Comparison of ENCODE assay signal across 2 cellular contexts in the genomic region with DNA sequence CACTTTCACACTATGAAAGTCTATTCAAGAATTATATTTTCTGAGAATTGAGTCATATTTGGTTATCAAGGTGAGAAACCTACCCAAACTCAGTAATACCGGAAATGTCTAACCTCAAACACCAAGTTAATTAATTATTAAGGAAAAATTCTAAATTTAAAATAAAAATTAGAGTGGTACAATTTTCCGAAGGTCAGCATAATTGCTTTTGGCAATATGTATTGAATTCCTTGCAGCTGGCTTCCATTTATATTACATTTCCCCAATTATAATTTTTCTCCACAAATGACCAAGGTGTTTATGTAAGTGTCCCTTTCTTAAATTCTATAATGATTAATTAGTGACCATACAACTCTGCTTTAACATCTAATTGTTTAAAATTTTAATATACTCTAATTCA.
A peak's percentile ranks its signal among the peaks of the same experiment; 100 is the strongest.
TF ChIP-seq lines count a peak whose summit lies in the region.

No MANE protein-coding gene starts in this region.

TF ChIP-seq in HepG2, 621 proteins besides CTCF, POLR2A, EP300 and RAD21:
- peak; percentile 63 to 76; a peak in 3 of 4 replicates for TF ChIP-seq MAFK (conservative IDR thresholded peaks at IDR 0.05 in 1 of 2, IDR thresholded peaks at IDR 0.05 in 1 of 2; ENCODE audit: low read length in 2 of 2)
- TF ChIP-seq ZIK1 (CRISPR knock-in tag; IDR thresholded peaks at IDR 0.05; ENCODE audit: borderline replicate concordance, low read depth) = no peak
- peak; percentile 56; the same call in 1 of the 2 replicates for TF ChIP-seq MAFF (IDR thresholded peaks at IDR 0.05; ENCODE audit: low read depth, low read length)
- no peak for TF ChIP-seq HNRNPH1 (optimal IDR thresholded peaks at IDR 0.05; ENCODE audit: low read depth, low read length)

TF ChIP-seq in IMR-90, 13 proteins besides CTCF, POLR2A, EP300 and RAD21:
- TF ChIP-seq MAFK (IDR thresholded peaks at IDR 0.05; ENCODE audit: low read depth, low read length) (peak; percentile 41), RCOR1 (IDR thresholded peaks at IDR 0.05; ENCODE audit: insufficient replicate concordance, low read length) (no peak)
